ENCODE assay signal across 28 cellular contexts in genomic region chr7:10845225-10845624, GRCh38.
"Had no signal": no experiment of that assay in that cellular context is flagged by ENCODE, and none has a peak within 500 bp of the region (broad histone marks: within the 10 kb centered on the region; RNA-seq: fewer than 3 reads in every experiment).

No MANE protein-coding gene starts in this region.

- H3K4me3 ChIP-seq: neural progenitor cell, ovary, psoas muscle, skin epidermis, smooth muscle cell, spleen, suprapubic skin, testis, tibial artery, transverse colon, upper lobe of right lung, uterus had no signal

- DNase-seq: natural killer cell; occipital lobe; ovary; posterior cingulate gyrus; psoas muscle; right cardiac atrium; spleen; stimulated activated CD4-positive, alpha-beta T cell treated with anti-CD3 and anti-CD28 coated beads, Interleukin-12 subunit alpha, Interleukin-12 subunit beta, amount 100 ng/mL, for 4 hours; stimulated activated CD4-positive, alpha-beta T cell treated with anti-CD3 and anti-CD28 coated beads, Interleukin-1b, Interleukin-23, amount 100 ng/mL, for 48 hours; stimulated activated CD4-positive, alpha-beta T cell treated with anti-CD3 and anti-CD28 coated beads, Interleukin-4, amount 100 ng/mL, for 1 hour; stimulated activated CD4-positive, alpha-beta T cell treated with anti-CD3 and anti-CD28 coated beads, Interleukin-4, amount 100 ng/mL, for 4 hours; stimulated activated CD8-positive, alpha-beta memory T cell treated with anti-CD3 and anti-CD28 coated beads, Interleukin-4, amount 100 ng/mL, for 48 hours; stimulated activated naive CD4-positive, alpha-beta T cell; stimulated activated naive CD8-positive, alpha-beta T cell treated with anti-CD3 and anti-CD28 coated beads, Interleukin-15, amount 100 ng/mL, for 72 hours; stimulated activated naive CD8-positive, alpha-beta T cell treated with anti-CD3 and anti-CD28 coated beads, Interleukin-15, Interleukin-2, amounts not matched to agents 100 U/mL and 50 U/mL, for 24 hours; substantia nigra; testis; tibial artery; transverse colon; upper lobe of right lung; uterus had no signal

- H3K9me3 ChIP-seq: ovary, psoas muscle, spleen, suprapubic skin, testis, tibial artery, transverse colon, upper lobe of right lung, uterus had no signal

- H3K27ac ChIP-seq: neural progenitor cell, ovary, parathyroid adenoma, psoas muscle, skin epidermis, spleen, suprapubic skin, testis, tibial artery, transverse colon, upper lobe of right lung, uterus had no signal

- H3K4me1 ChIP-seq: neural progenitor cell, parathyroid adenoma, psoas muscle, spleen, suprapubic skin, testis, tibial artery, transverse colon, upper lobe of right lung, uterus had no signal

- H3K4me2 ChIP-seq: neural progenitor cell, smooth muscle cell had no signal

- H3K36me3 ChIP-seq: neural progenitor cell, ovary, spleen, suprapubic skin, tibial artery, transverse colon, upper lobe of right lung, uterus had no signal

- ATAC-seq: natural killer cell; psoas muscle; right cardiac atrium; sciatic nerve; stimulated activated memory B cell treated with anti-CD40 and anti-IgM and Interleukin-4, amounts not matched to agents 10 μg/mL and 1 μg/mL and 100 μg/mL, for 72 hours; stimulated activated naive CD8-positive, alpha-beta T cell treated with anti-CD3 and anti-CD28 coated beads, Interleukin-15, amount 100 ng/mL, for 72 hours; stimulated activated naive CD8-positive, alpha-beta T cell treated with anti-CD3 and anti-CD28 coated beads, Interleukin-15, Interleukin-2, amounts not matched to agents 100 U/mL and 50 U/mL, for 24 hours; upper lobe of right lung had no signal

- H3K27me3 ChIP-seq: neural progenitor cell, ovary, spleen, suprapubic skin, testis, tibial artery, transverse colon, upper lobe of right lung, uterus had no signal

- H3K79me2 ChIP-seq: parathyroid adenoma had no signal

- H3K9ac ChIP-seq: neural progenitor cell, parathyroid adenoma had no signal

- H2AFZ ChIP-seq: neural progenitor cell, parathyroid adenoma had no signal
